In genomic region chr5:116938488-116938887, GRCh38 we compare ENCODE assay signal across 1 cellular context.
TF ChIP-seq lines count a peak whose summit lies in the region.

No MANE protein-coding gene starts in this region.

TF ChIP-seq in HepG2, 621 proteins besides CTCF, POLR2A, EP300 and RAD21 (continued from another document):
- TF ChIP-seq, protein P1, sequence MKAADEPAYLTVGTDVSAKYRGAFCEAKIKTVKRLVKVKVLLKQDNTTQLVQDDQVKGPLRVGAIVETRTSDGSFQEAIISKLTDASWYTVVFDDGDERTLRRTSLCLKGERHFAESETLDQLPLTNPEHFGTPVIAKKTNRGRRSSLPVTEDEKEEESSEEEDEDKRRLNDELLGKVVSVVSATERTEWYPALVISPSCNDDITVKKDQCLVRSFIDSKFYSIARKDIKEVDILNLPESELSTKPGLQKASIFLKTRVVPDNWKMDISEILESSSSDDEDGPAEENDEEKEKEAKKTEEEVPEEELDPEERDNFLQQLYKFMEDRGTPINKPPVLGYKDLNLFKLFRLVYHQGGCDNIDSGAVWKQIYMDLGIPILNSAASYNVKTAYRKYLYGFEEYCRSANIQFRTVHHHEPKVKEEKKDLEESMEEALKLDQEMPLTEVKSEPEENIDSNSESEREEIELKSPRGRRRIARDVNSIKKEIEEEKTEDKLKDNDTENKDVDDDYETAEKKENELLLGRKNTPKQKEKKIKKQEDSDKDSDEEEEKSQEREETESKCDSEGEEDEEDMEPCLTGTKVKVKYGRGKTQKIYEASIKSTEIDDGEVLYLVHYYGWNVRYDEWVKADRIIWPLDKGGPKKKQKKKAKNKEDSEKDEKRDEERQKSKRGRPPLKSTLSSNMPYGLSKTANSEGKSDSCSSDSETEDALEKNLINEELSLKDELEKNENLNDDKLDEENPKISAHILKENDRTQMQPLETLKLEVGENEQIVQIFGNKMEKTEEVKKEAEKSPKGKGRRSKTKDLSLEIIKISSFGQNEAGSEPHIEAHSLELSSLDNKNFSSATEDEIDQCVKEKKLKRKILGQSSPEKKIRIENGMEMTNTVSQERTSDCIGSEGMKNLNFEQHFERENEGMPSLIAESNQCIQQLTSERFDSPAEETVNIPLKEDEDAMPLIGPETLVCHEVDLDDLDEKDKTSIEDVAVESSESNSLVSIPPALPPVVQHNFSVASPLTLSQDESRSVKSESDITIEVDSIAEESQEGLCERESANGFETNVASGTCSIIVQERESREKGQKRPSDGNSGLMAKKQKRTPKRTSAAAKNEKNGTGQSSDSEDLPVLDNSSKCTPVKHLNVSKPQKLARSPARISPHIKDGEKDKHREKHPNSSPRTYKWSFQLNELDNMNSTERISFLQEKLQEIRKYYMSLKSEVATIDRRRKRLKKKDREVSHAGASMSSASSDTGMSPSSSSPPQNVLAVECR (CRISPR knock-in tag; IDR thresholded peaks at IDR 0.05; ENCODE audit: borderline replicate concordance) = no peak
